9 cellular contexts compared by ENCODE assay signal in genomic region chr11:7600205-7600775, GRCh38.
DNase-seq lines count a peak whose midpoint lies in the region; TF ChIP-seq lines count a peak whose summit lies in the region.
"Had no signal": no experiment of that assay in that cellular context is flagged by ENCODE, and none has a peak within 500 bp of the region (broad histone marks: within the 10 kb centered on the region; RNA-seq: fewer than 3 reads in every experiment).

No MANE protein-coding gene starts in this region.

- H3K4me1 ChIP-seq in sigmoid colon: no peaks in the 10 kb centered on the region

- no peaks in the 10 kb centered on the region for H3K9me3 ChIP-seq in sigmoid colon

- in situ Hi-C loops in SK-MEL-5 (cut with HindIII; ENCODE audit: low pct_unique_long_range_greater_than_20kb, low sequenced_read_pairs): no loop called here

- H3K36me3 Mint-ChIP-seq in glutamatergic neuron (ENCODE audit: unreplicated experiment): no peaks in the 10 kb centered on the region

- H3K27me3 ChIP-seq in sigmoid colon: no peaks in the 10 kb centered on the region

- 66 to 75% methylated on average over 6 of the region's 6 CpGs for WGBS in sigmoid colon, 2 donors

- H3K4me3 Mint-ChIP-seq in glutamatergic neuron (ENCODE audit: unreplicated experiment): no peak overlapping the region

- no peak for TF ChIP-seq CTCF in sigmoid colon (IDR thresholded peaks at IDR 0.05)
- TF ChIP-seq CTCF in glutamatergic neuron (IDR thresholded peaks at IDR 0.05; ENCODE audit: partially characterized antibody, unreplicated experiment): no peak

- no peaks in the 10 kb centered on the region for H3K4me1 Mint-ChIP-seq in glutamatergic neuron (ENCODE audit: low read depth, unreplicated experiment)

- no peak overlapping the region for H3K4me3 ChIP-seq in sigmoid colon

- no peak for TF ChIP-seq EP300 in sigmoid colon (IDR thresholded peaks at IDR 0.05)

- DNase-seq in GM03348 (ENCODE audit: low spot score): peak; percentile 73
- DNase-seq in SK-MEL-5 (ENCODE audit: low read depth, low spot score): peak; percentile 99
- DNase-seq in globus pallidus (ENCODE audit: low spot score): peak; percentile 85
- peak; percentile 85 for DNase-seq in sigmoid colon
- DNase-seq in kidney glomerular epithelial cell (lab: John Stamatoyannopoulos, UW): no peak
- DNase-seq in DMS 273 treated with DMSO at 0.1 percent for 48 hours (lab: John Stamatoyannopoulos, UW): no peak
- no peak for DNase-seq in activated naive CD4-positive, alpha-beta T cell treated with Interleukin-2 at 50 U/mL for 16 hours
- no peak for DNase-seq in glutamatergic neuron
- DNase-seq: Kasumi-1 had no signal

- intact Hi-C loops in sigmoid colon (cut with DNase I): no loop called here

- H3K9me3 Mint-ChIP-seq in glutamatergic neuron (ENCODE audit: unreplicated experiment): no peaks in the 10 kb centered on the region

- no peaks in the 10 kb centered on the region for H3K36me3 ChIP-seq in sigmoid colon

- peak overlapping the region in 3 of 4 donors; percentile 5 to 51 (median 17) for H3K27ac ChIP-seq in sigmoid colon

- TF ChIP-seq POLR2A in sigmoid colon (IDR thresholded peaks at IDR 0.05): no peak

- no peaks in the 10 kb centered on the region for H3K27me3 Mint-ChIP-seq in glutamatergic neuron (ENCODE audit: unreplicated experiment)

- H3K27ac Mint-ChIP-seq in glutamatergic neuron (ENCODE audit: unreplicated experiment): no peak overlapping the region

Comparison
In these comparisons a context has a peak if more than half of its experiments do, and no peak if none do; other contexts are left out.
1. DNase-seq: peak in GM03348 (single experiment), SK-MEL-5 (single experiment), globus pallidus (single experiment) and sigmoid colon (single experiment); none in kidney glomerular epithelial cell (single experiment), DMS 273 treated with DMSO at 0.1 percent for 48 hours (single experiment), activated naive CD4-positive, alpha-beta T cell treated with Interleukin-2 at 50 U/mL for 16 hours (single experiment) and glutamatergic neuron (single experiment).